In genomic region chr4:137660211-137660610, GRCh38 we compare ENCODE assay signal across 30 cellular contexts.
DNase-seq lines count a peak whose midpoint lies in the region; ATAC-seq and TF ChIP-seq lines count a peak whose summit lies in the region.
"Had no signal": no experiment of that assay in that cellular context is flagged by ENCODE, and none has a peak within 500 bp of the region (broad histone marks: within the 10 kb centered on the region; RNA-seq: fewer than 3 reads in every experiment).

No MANE protein-coding gene starts in this region.

- peaks cover 15% of the 10 kb centered on the region for H3K9me3 Mint-ChIP-seq in GM23338
- peaks cover 7% of the 10 kb centered on the region for H3K9me3 Mint-ChIP-seq in chondrocyte (ENCODE audit: low read depth)
- no peaks in the 10 kb centered on the region for H3K9me3 Mint-ChIP-seq in stimulated activated memory B cell treated with anti-CD40 and anti-IgM and Interleukin-4, amounts not matched to agents 10 μg/mL and 1 μg/mL and 100 μg/mL, for 72 hours
- H3K9me3 Mint-ChIP-seq in activated CD4-positive, alpha-beta T cell treated with anti-CD3 and anti-CD28 coated beads, Interleukin-2, amount 10 ng/mL, durations not matched to agents 7 days and 5 days = no peaks in the 10 kb centered on the region

- H3K4me1 Mint-ChIP-seq in GM23338 (peaks cover 20% of the 10 kb centered on the region), chondrocyte (ENCODE audit: low read depth) (peaks cover 75% of the 10 kb centered on the region)
- no peaks in the 10 kb centered on the region for H3K4me1 Mint-ChIP-seq in stimulated activated memory B cell treated with anti-CD40 and anti-IgM and Interleukin-4, amounts not matched to agents 10 μg/mL and 1 μg/mL and 100 μg/mL, for 72 hours
- H3K4me1 Mint-ChIP-seq in activated CD4-positive, alpha-beta T cell treated with anti-CD3 and anti-CD28 coated beads, Interleukin-2, amount 10 ng/mL, durations not matched to agents 7 days and 5 days = no peaks in the 10 kb centered on the region
- H3K4me1 Mint-ChIP-seq: central memory CD8-positive, alpha-beta T cell; immature natural killer cell had no signal

- H3K9me2 ChIP-seq in GM23338 (ENCODE audit: insufficient read depth) = no peaks in the 10 kb centered on the region; the same call in 1 of the 2 replicates

- CTCF ChIA-PET in activated CD4-positive, alpha-beta T cell treated with anti-CD3 and anti-CD28 coated beads, Interleukin-2, amount 10 ng/mL, durations not matched to agents 7 days and 5 days (lab: Charles Lee) = interaction anchor here (0.5 kb wide), 1 partner anchor 27 kb away, joined by 3 read pairs; no protein-coding TSS in a partner anchor

- ATAC-seq in GM23338 (no peak), GM19023 (IDR thresholded peaks at IDR 0.05; ENCODE audit: unreplicated experiment) (no peak)
- ATAC-seq in stimulated activated memory B cell treated with anti-CD40 and anti-IgM and Interleukin-4, amounts not matched to agents 10 μg/mL and 1 μg/mL and 100 μg/mL, for 72 hours = no peak
- ATAC-seq: left colon; mucosa of descending colon; natural killer cell treated with Interleukin-12 subunit alpha and Interleukin-12 subunit beta and Interleukin-15 and Interleukin-18, amount 100 ng/mL, for 72 hours had no signal

- H3K36me3 Mint-ChIP-seq in GM23338 (ENCODE audit: low read depth) (peaks cover 12% of the 10 kb centered on the region), chondrocyte (ENCODE audit: low read depth) (no peaks in the 10 kb centered on the region)
- no peaks in the 10 kb centered on the region for H3K36me3 Mint-ChIP-seq in stimulated activated memory B cell treated with anti-CD40 and anti-IgM and Interleukin-4, amounts not matched to agents 10 μg/mL and 1 μg/mL and 100 μg/mL, for 72 hours
- no peaks in the 10 kb centered on the region for H3K36me3 Mint-ChIP-seq in activated CD4-positive, alpha-beta T cell treated with anti-CD3 and anti-CD28 coated beads, Interleukin-2, amount 10 ng/mL, durations not matched to agents 7 days and 5 days (ENCODE audit: low read depth)
- H3K36me3 Mint-ChIP-seq: activated naive CD8-positive, alpha-beta T cell; immature natural killer cell; natural killer cell treated with Interleukin-12 subunit alpha and Interleukin-12 subunit beta and Interleukin-15 and Interleukin-18, amount 100 ng/mL, for 72 hours had no signal

- no peak overlapping the region for H3K4me3 ChIP-seq in GM23338
- H3K4me3 ChIP-seq: BLaER1, esophagus squamous epithelium, mucosa of descending colon, spleen, stomach had no signal

- no peaks in the 10 kb centered on the region for H3K27me3 ChIP-seq in GM23338 (ENCODE audit: insufficient read depth)
- H3K27me3 ChIP-seq: BLaER1, esophagus squamous epithelium, spleen, stomach had no signal

- H3K79me2 ChIP-seq in GM23338 (replicated peaks; ENCODE audit: insufficient read depth) = no peaks in the 10 kb centered on the region
- H3K79me2 ChIP-seq: parathyroid adenoma had no signal

- H3K36me3 ChIP-seq in GM23338 (ENCODE audit: insufficient read depth) = no peaks in the 10 kb centered on the region
- H3K36me3 ChIP-seq: BLaER1, esophagus squamous epithelium, spleen, stomach had no signal

- H2AFZ ChIP-seq in GM23338 = peak overlapping the region; percentile 5; the same call in 1 of the 2 replicates
- H2AFZ ChIP-seq: parathyroid adenoma had no signal

- no peaks in the 10 kb centered on the region for H4K20me1 ChIP-seq in GM23338 (replicated peaks; ENCODE audit: insufficient read depth)
- H4K20me1 ChIP-seq: BLaER1 had no signal

- no peak for TF ChIP-seq CTCF in GM23338 (conservative IDR thresholded peaks at IDR 0.05; ENCODE audit: low read depth in 2 of 2)
- TF ChIP-seq CTCF in chondrocyte (IDR thresholded peaks at IDR 0.05) = no peak

- POLR2A ChIA-PET in activated CD4-positive, alpha-beta T cell treated with anti-CD3 and anti-CD28 coated beads, Interleukin-2, amount 10 ng/mL, durations not matched to agents 7 days and 5 days (lab: Charles Lee) = no interaction called here

- no peak for DNase-seq in GM23338 (ENCODE audit: low spot score)
- no peak for DNase-seq in chondrocyte (ENCODE audit: low spot score)
- peak; percentile 25 for DNase-seq in iris pigment epithelial cell (ENCODE audit: low read depth)
- DNase-seq in stromal cell of bone marrow (ENCODE audit: low read depth) = peak; percentile 49
- no peak for DNase-seq in NCI-H524 treated with DMSO at 0.1 percent for 48 hours (lab: John Stamatoyannopoulos, UW)
- DNase-seq in activated CD4-positive, alpha-beta T cell treated with anti-CD3 and anti-CD28 coated beads, Interleukin-2, amount 10 ng/mL, durations not matched to agents 7 days and 5 days = no peak
- DNase-seq: activated CD8-positive, alpha-beta memory T cell treated with anti-CD3 and anti-CD28 coated beads for 24 hours; activated effector memory CD4-positive, alpha-beta T cell treated with Interleukin-2 at 50 U/mL for 16 hours; activated T-cell treated with anti-CD3 and anti-CD28 coated beads, Interleukin-2, amount 50 U/mL, for 1 hour; aorta; DMS 273 treated with DMSO at 0.1 percent for 48 hours; esophagus squamous epithelium; immature natural killer cell; left colon; mucosa of descending colon; NCI-H1092; NCI-H1694; NCI-H446 treated with DMSO at 0.1 percent for 48 hours; spleen; stimulated activated CD8-positive, alpha-beta memory T cell treated with anti-CD3 and anti-CD28 coated beads, Interleukin-4, amount 100 ng/mL, for 48 hours; stomach; T-helper 9 cell; trophoblast cell had no signal

- no peak overlapping the region for H3K4me2 ChIP-seq in GM23338
- H3K4me2 ChIP-seq: BLaER1 had no signal

- no peak overlapping the region for H3K4me3 Mint-ChIP-seq in GM23338
- no peak overlapping the region for H3K4me3 Mint-ChIP-seq in chondrocyte (ENCODE audit: unreplicated experiment)
- H3K4me3 Mint-ChIP-seq in stimulated activated memory B cell treated with anti-CD40 and anti-IgM and Interleukin-4, amounts not matched to agents 10 μg/mL and 1 μg/mL and 100 μg/mL, for 72 hours = no peak overlapping the region
- H3K4me3 Mint-ChIP-seq in activated CD4-positive, alpha-beta T cell treated with anti-CD3 and anti-CD28 coated beads, Interleukin-2, amount 10 ng/mL, durations not matched to agents 7 days and 5 days = no peak overlapping the region
- H3K4me3 Mint-ChIP-seq: activated naive CD8-positive, alpha-beta T cell; central memory CD8-positive, alpha-beta T cell; immature natural killer cell; natural killer cell treated with Interleukin-12 subunit alpha and Interleukin-12 subunit beta and Interleukin-15 and Interleukin-18, amount 100 ng/mL, for 72 hours had no signal

- H3K27me3 Mint-ChIP-seq in GM23338 (ENCODE audit: insufficient read depth, low read depth, poor library complexity) = peaks cover 2% of the 10 kb centered on the region
- H3K27me3 Mint-ChIP-seq in chondrocyte (ENCODE audit: low read depth) = no peaks in the 10 kb centered on the region
- no peaks in the 10 kb centered on the region for H3K27me3 Mint-ChIP-seq in stimulated activated memory B cell treated with anti-CD40 and anti-IgM and Interleukin-4, amounts not matched to agents 10 μg/mL and 1 μg/mL and 100 μg/mL, for 72 hours
- no peaks in the 10 kb centered on the region for H3K27me3 Mint-ChIP-seq in activated CD4-positive, alpha-beta T cell treated with anti-CD3 and anti-CD28 coated beads, Interleukin-2, amount 10 ng/mL, durations not matched to agents 7 days and 5 days
- H3K27me3 Mint-ChIP-seq: activated naive CD8-positive, alpha-beta T cell; central memory CD8-positive, alpha-beta T cell; natural killer cell treated with Interleukin-12 subunit alpha and Interleukin-12 subunit beta and Interleukin-15 and Interleukin-18, amount 100 ng/mL, for 72 hours had no signal

- H3K27ac Mint-ChIP-seq in GM23338 (no peak overlapping the region), chondrocyte (ENCODE audit: unreplicated experiment) (peak overlapping the region; percentile 81)
- no peak overlapping the region for H3K27ac Mint-ChIP-seq in stimulated activated memory B cell treated with anti-CD40 and anti-IgM and Interleukin-4, amounts not matched to agents 10 μg/mL and 1 μg/mL and 100 μg/mL, for 72 hours
- no peak overlapping the region for H3K27ac Mint-ChIP-seq in activated CD4-positive, alpha-beta T cell treated with anti-CD3 and anti-CD28 coated beads, Interleukin-2, amount 10 ng/mL, durations not matched to agents 7 days and 5 days
- H3K27ac Mint-ChIP-seq: activated naive CD8-positive, alpha-beta T cell; immature natural killer cell; natural killer cell treated with Interleukin-12 subunit alpha and Interleukin-12 subunit beta and Interleukin-15 and Interleukin-18, amount 100 ng/mL, for 72 hours had no signal

- peaks cover 18% of the 10 kb centered on the region for H3K4me1 ChIP-seq in GM23338 (ENCODE audit: insufficient read depth)
- H3K4me1 ChIP-seq: BLaER1, parathyroid adenoma, spleen had no signal

- H3F3A ChIP-seq in GM23338 (replicated peaks; ENCODE audit: low read depth) = no peaks in the 10 kb centered on the region

- no peak overlapping the region for H3K27ac ChIP-seq in GM23338 (ENCODE audit: low read depth)
- H3K27ac ChIP-seq: BLaER1, esophagus squamous epithelium, parathyroid adenoma, spleen, stomach had no signal

TF ChIP-seq in GM23338, 12 proteins besides CTCF, POLR2A, EP300 and RAD21 (continues in another document):
- TF ChIP-seq POLR2AphosphoS5 (IDR thresholded peaks at IDR 0.05; ENCODE audit: low read depth) = no peak

Comparison
In these comparisons a context has a peak if more than half of its experiments do, and no peak if none do; other contexts are left out.
1. DNase-seq: peak in iris pigment epithelial cell (single experiment) and stromal cell of bone marrow (single experiment); none in GM23338 (single experiment), chondrocyte (single experiment), NCI-H524 treated with DMSO at 0.1 percent for 48 hours (single experiment) and activated CD4-positive, alpha-beta T cell treated with anti-CD3 and anti-CD28 coated beads, Interleukin-2, amount 10 ng/mL, durations not matched to agents 7 days and 5 days (single experiment).